In genomic region chr22:20393705-20394476, GRCh38 we compare ENCODE assay signal across 1 cellular context.
TF ChIP-seq lines count a peak whose summit lies in the region.

Gene ZNF74 (plus strand): TSS chr22:20394151. CDS start chr22:20394629, 478 bp downstream.

TF ChIP-seq in HepG2, 621 proteins besides CTCF, POLR2A, EP300 and RAD21 (continued from another document and continues in another):
- no peak; the same call in 1 of the 2 replicates for TF ChIP-seq PAXIP1 (CRISPR knock-in tag; conservative IDR thresholded peaks at IDR 0.05)
- TF ChIP-seq AFF4 (CRISPR knock-in tag; IDR thresholded peaks at IDR 0.05): no peak
- no peak for TF ChIP-seq CHD2 (IDR thresholded peaks at IDR 0.05; ENCODE audit: low read depth, low read length)
- TF ChIP-seq MEF2D (CRISPR knock-in tag; IDR thresholded peaks at IDR 0.05): 0 out of 2 replicates have a peak, but pooled peaks have one; percentile 26
- TF ChIP-seq ZNF432 (CRISPR knock-in tag; IDR thresholded peaks at IDR 0.05; ENCODE audit: borderline replicate concordance): no peak
- TF ChIP-seq KMT2A (CRISPR knock-in tag; IDR thresholded peaks at IDR 0.05): peak; percentile 81
- peak; percentile 52; the same call in 1 of the 2 replicates for TF ChIP-seq ZBTB38 (CRISPR knock-in tag; IDR thresholded peaks at IDR 0.05)
- peak; percentile 26; the same call in 1 of the 2 replicates for TF ChIP-seq ZKSCAN8 (CRISPR knock-in tag; IDR thresholded peaks at IDR 0.05; ENCODE audit: borderline replicate concordance)
- no peak; the same call in 1 of the 2 replicates for TF ChIP-seq ZNF800 (CRISPR knock-in tag; IDR thresholded peaks at IDR 0.05)
- TF ChIP-seq MXD3 (CRISPR knock-in tag; IDR thresholded peaks at IDR 0.05): no peak; the same call in 1 of the 2 replicates
- TF ChIP-seq ATF1 (CRISPR knock-in tag; IDR thresholded peaks at IDR 0.05): no peak; the same call in 1 of the 2 replicates
- TF ChIP-seq SMC3 (IDR thresholded peaks at IDR 0.05; ENCODE audit: low read length): no peak
- TF ChIP-seq THYN1 (CRISPR knock-in tag; IDR thresholded peaks at IDR 0.05; ENCODE audit: borderline replicate concordance, low read depth): no peak
- no peak for TF ChIP-seq SCMH1 (CRISPR knock-in tag; IDR thresholded peaks at IDR 0.05; ENCODE audit: borderline replicate concordance)
- TF ChIP-seq ZNF558 (CRISPR knock-in tag; IDR thresholded peaks at IDR 0.05; ENCODE audit: borderline replicate concordance): no peak; the same call in 1 of the 2 replicates
- peak; percentile 38; the same call in 1 of the 2 replicates for TF ChIP-seq ZNF124 (CRISPR knock-in tag; IDR thresholded peaks at IDR 0.05)
- no peak; the same call in 1 of the 2 replicates for TF ChIP-seq SUZ12 (IDR thresholded peaks at IDR 0.05; ENCODE audit: low read depth, low read length)
- TF ChIP-seq HMG20A (CRISPR knock-in tag; IDR thresholded peaks at IDR 0.05; ENCODE audit: borderline replicate concordance): no peak
- peak; percentile 84 for TF ChIP-seq TAF1 (CRISPR knock-in tag; IDR thresholded peaks at IDR 0.05)
- TF ChIP-seq NPAS2 (CRISPR knock-in tag; IDR thresholded peaks at IDR 0.05; ENCODE audit: borderline replicate concordance): 0 out of 2 replicates have a peak, but pooled peaks have one; percentile 24
- TF ChIP-seq ZNF230 (CRISPR knock-in tag; IDR thresholded peaks at IDR 0.05): peak; percentile 13; the same call in 1 of the 2 replicates
- TF ChIP-seq MAFK (conservative IDR thresholded peaks at IDR 0.05 in 1 of 2, IDR thresholded peaks at IDR 0.05 in 1 of 2; ENCODE audit: low read length in 2 of 2): no peak
- TF ChIP-seq YEATS2 (CRISPR knock-in tag; IDR thresholded peaks at IDR 0.05; ENCODE audit: borderline replicate concordance): peak; percentile 68; the same call in 1 of the 2 replicates
- no peak for TF ChIP-seq PHB2 (IDR thresholded peaks at IDR 0.05; ENCODE audit: partially characterized antibody)
- TF ChIP-seq ZNF777 (CRISPR knock-in tag; IDR thresholded peaks at IDR 0.05): peak; percentile 84
- no peak for TF ChIP-seq ZNF20 (CRISPR knock-in tag; IDR thresholded peaks at IDR 0.05)
- no peak for TF ChIP-seq TEAD3 (CRISPR knock-in tag; optimal IDR thresholded peaks at IDR 0.05; ENCODE audit: borderline replicate concordance)
- no peak for TF ChIP-seq JUND (CRISPR knock-in tag; IDR thresholded peaks at IDR 0.05)
- TF ChIP-seq SOX6 (IDR thresholded peaks at IDR 0.05): no peak
- TF ChIP-seq SOX6 (CRISPR knock-in tag; IDR thresholded peaks at IDR 0.05): no peak
- TF ChIP-seq SRSF4 (IDR thresholded peaks at IDR 0.05; ENCODE audit: low read depth, low read length, poor library complexity, severe bottlenecking): no peak
- 0 out of 2 replicates have a peak, but pooled peaks have one; percentile 56 for TF ChIP-seq ZNF234 (CRISPR knock-in tag; conservative IDR thresholded peaks at IDR 0.05)
- no peak; the same call in 1 of the 2 replicates for TF ChIP-seq ZNF724P (CRISPR knock-in tag; IDR thresholded peaks at IDR 0.05; ENCODE audit: borderline replicate concordance)
- peak; percentile 20; the same call in 1 of the 2 replicates for TF ChIP-seq BORCS8-MEF2B (CRISPR knock-in tag; IDR thresholded peaks at IDR 0.05)
- no peak for TF ChIP-seq FOXK2 (IDR thresholded peaks at IDR 0.05)
- no peak for TF ChIP-seq MZF1 (CRISPR knock-in tag; IDR thresholded peaks at IDR 0.05; ENCODE audit: borderline replicate concordance)
- TF ChIP-seq ZGPAT (CRISPR knock-in tag; IDR thresholded peaks at IDR 0.05): peak; percentile 65
- no peak for TF ChIP-seq HMG20B (CRISPR knock-in tag; conservative IDR thresholded peaks at IDR 0.05)
- TF ChIP-seq ZNF263 (CRISPR knock-in tag; IDR thresholded peaks at IDR 0.05): peak; percentile 70; the same call in 1 of the 2 replicates
- TF ChIP-seq ZNF577 (CRISPR knock-in tag; IDR thresholded peaks at IDR 0.05; ENCODE audit: borderline replicate concordance, low read depth): no peak
- no peak for TF ChIP-seq ZNF224 (CRISPR knock-in tag; IDR thresholded peaks at IDR 0.05)
- TF ChIP-seq SMARCE1 (IDR thresholded peaks at IDR 0.05; ENCODE audit: borderline replicate concordance): no peak
- TF ChIP-seq HNRNPK (IDR thresholded peaks at IDR 0.05; ENCODE audit: low read depth, low read length, poor library complexity, severe bottlenecking): no peak
- peak; percentile 81; the same call in 1 of the 2 replicates for TF ChIP-seq ZNF788 (CRISPR knock-in tag; IDR thresholded peaks at IDR 0.05; ENCODE audit: borderline replicate concordance)
- peak; percentile 51; the same call in 1 of the 2 replicates for TF ChIP-seq HOXD1 (CRISPR knock-in tag; IDR thresholded peaks at IDR 0.05)
- TF ChIP-seq ZNF274 (CRISPR knock-in tag; IDR thresholded peaks at IDR 0.05): peak; percentile 77
- no peak for TF ChIP-seq RFX3 (CRISPR knock-in tag; IDR thresholded peaks at IDR 0.05)
- TF ChIP-seq MTA3 (CRISPR knock-in tag; IDR thresholded peaks at IDR 0.05): no peak
- 0 out of 2 replicates have a peak, but pooled peaks have one; percentile 40 for TF ChIP-seq ZNF740 (CRISPR knock-in tag; IDR thresholded peaks at IDR 0.05)
- peak; percentile 85; the same call in 1 of the 2 replicates for TF ChIP-seq NAIF1 (CRISPR knock-in tag; IDR thresholded peaks at IDR 0.05; ENCODE audit: borderline replicate concordance)
- no peak for TF ChIP-seq ZNF660 (CRISPR knock-in tag; IDR thresholded peaks at IDR 0.05; ENCODE audit: borderline replicate concordance, low read depth)
- no peak for TF ChIP-seq NFIC (IDR thresholded peaks at IDR 0.05; ENCODE audit: low read length)
- TF ChIP-seq SMAD3 (CRISPR knock-in tag; IDR thresholded peaks at IDR 0.05): 0 out of 2 replicates have a peak, but pooled peaks have one; percentile 36
- no peak for TF ChIP-seq TFAP4 (IDR thresholded peaks at IDR 0.05; ENCODE audit: borderline replicate concordance, low read depth)
- no peak for TF ChIP-seq IKZF1 (IDR thresholded peaks at IDR 0.05)
- no peak for TF ChIP-seq NCOA5 (CRISPR knock-in tag; IDR thresholded peaks at IDR 0.05)
- TF ChIP-seq ZNF775 (CRISPR knock-in tag; IDR thresholded peaks at IDR 0.05; ENCODE audit: borderline replicate concordance): no peak
- peak; percentile 44; the same call in 1 of the 2 replicates for TF ChIP-seq ZNF556 (CRISPR knock-in tag; IDR thresholded peaks at IDR 0.05; ENCODE audit: borderline replicate concordance)
- 0 out of 2 replicates have a peak, but pooled peaks have one; percentile 39 for TF ChIP-seq ZNF670 (CRISPR knock-in tag; IDR thresholded peaks at IDR 0.05; ENCODE audit: borderline replicate concordance)
- no peak for TF ChIP-seq TBX3 (IDR thresholded peaks at IDR 0.05; ENCODE audit: borderline replicate concordance)
- no peak for TF ChIP-seq NFE2 (CRISPR knock-in tag; IDR thresholded peaks at IDR 0.05)
